16 cellular contexts compared by ENCODE assay signal in the genomic region with DNA sequence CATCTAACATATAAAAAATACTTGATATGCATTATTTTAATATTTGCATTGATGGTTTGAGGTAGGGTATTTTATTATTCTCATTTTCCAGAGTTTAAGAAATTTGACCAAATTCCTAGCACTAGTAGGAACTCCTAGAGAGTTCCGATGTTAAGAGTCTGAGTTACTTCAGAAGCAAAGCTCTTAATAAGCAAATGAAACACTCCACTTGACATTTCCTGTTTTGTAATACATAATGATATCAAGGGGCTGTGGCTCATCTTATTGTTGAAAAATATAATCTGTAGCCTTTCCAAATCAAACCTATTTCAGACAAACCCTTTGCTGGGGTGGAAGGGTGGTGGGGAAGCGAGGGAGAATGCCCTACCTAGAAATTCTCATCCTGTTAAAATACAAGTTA.
"Had no signal": no experiment of that assay in that cellular context is flagged by ENCODE, and none has a peak within 500 bp of the region (broad histone marks: within the 10 kb centered on the region; RNA-seq: fewer than 3 reads in every experiment).

No MANE protein-coding gene starts in this region.

- H3K4me3 Mint-ChIP-seq: activated naive CD4-positive, alpha-beta T cell treated with anti-CD3 and anti-CD28 coated beads, Interleukin-2, amount 50 U/mL, for 24 hours; dendritic cell treated with granulocyte-macrophage colony-stimulating factor and Interleukin-4, amounts not matched to agents 40 ng/mL and 50 ng/mL, for 4 days; mesothelial cell of epicardium; natural killer cell; stimulated activated naive CD8-positive, alpha-beta T cell treated with anti-CD3 and anti-CD28 coated beads, Interleukin-15, amount 100 ng/mL, for 72 hours had no signal

- H3K27me3 Mint-ChIP-seq: activated naive CD4-positive, alpha-beta T cell treated with anti-CD3 and anti-CD28 coated beads, Interleukin-2, amount 50 U/mL, for 24 hours; dendritic cell treated with granulocyte-macrophage colony-stimulating factor and Interleukin-4, amounts not matched to agents 40 ng/mL and 50 ng/mL, for 4 days; stimulated activated naive CD8-positive, alpha-beta T cell treated with anti-CD3 and anti-CD28 coated beads, Interleukin-15, amount 100 ng/mL, for 72 hours had no signal

- H3K4me1 ChIP-seq: breast epithelium, left lung, prostate gland had no signal

- H3K27ac ChIP-seq: breast epithelium, left lung, ovary, prostate gland had no signal

- H3K4me3 ChIP-seq: breast epithelium, left lung, ovary, prostate gland, tibial nerve had no signal

- H3K9me3 ChIP-seq: breast epithelium, left lung, ovary, prostate gland, tibial nerve had no signal

- H3K9me3 Mint-ChIP-seq: activated naive CD4-positive, alpha-beta T cell treated with anti-CD3 and anti-CD28 coated beads, Interleukin-2, amount 50 U/mL, for 24 hours; mesothelial cell of epicardium had no signal

- ATAC-seq: left lung; natural killer cell; stimulated activated naive CD8-positive, alpha-beta T cell treated with anti-CD3 and anti-CD28 coated beads, Interleukin-15, amount 100 ng/mL, for 72 hours had no signal

- DNase-seq: activated gamma-delta T cell treated with Interleukin-2 at 50 U/mL for 16 hours; activated T-cell treated with anti-CD3 and anti-CD28 coated beads, Interleukin-2, amount 50 U/mL, for 1 hour; effector CD4-positive, alpha-beta T cell; kidney glomerular epithelial cell; left lung; natural killer cell; ovary; stimulated activated CD4-positive, alpha-beta T cell treated with anti-CD3 and anti-CD28 coated beads, Interleukin-12 subunit alpha, Interleukin-12 subunit beta, amount 100 ng/mL, for 4 hours; stimulated activated naive CD8-positive, alpha-beta T cell treated with anti-CD3 and anti-CD28 coated beads, Interleukin-15, amount 100 ng/mL, for 72 hours; T-helper 1 cell had no signal

- H3K27ac Mint-ChIP-seq: activated naive CD4-positive, alpha-beta T cell treated with anti-CD3 and anti-CD28 coated beads, Interleukin-2, amount 50 U/mL, for 24 hours; dendritic cell treated with granulocyte-macrophage colony-stimulating factor and Interleukin-4, amounts not matched to agents 40 ng/mL and 50 ng/mL, for 4 days; mesothelial cell of epicardium; natural killer cell; stimulated activated naive CD8-positive, alpha-beta T cell treated with anti-CD3 and anti-CD28 coated beads, Interleukin-15, amount 100 ng/mL, for 72 hours had no signal

- H3K27me3 ChIP-seq: breast epithelium, left lung, ovary, tibial nerve had no signal

- H3K36me3 ChIP-seq: breast epithelium, left lung, ovary, prostate gland, tibial nerve had no signal

- H3K36me3 Mint-ChIP-seq: activated naive CD4-positive, alpha-beta T cell treated with anti-CD3 and anti-CD28 coated beads, Interleukin-2, amount 50 U/mL, for 24 hours; mesothelial cell of epicardium; natural killer cell had no signal

- H3K4me1 Mint-ChIP-seq: activated naive CD4-positive, alpha-beta T cell treated with anti-CD3 and anti-CD28 coated beads, Interleukin-2, amount 50 U/mL, for 24 hours; natural killer cell; stimulated activated naive CD8-positive, alpha-beta T cell treated with anti-CD3 and anti-CD28 coated beads, Interleukin-15, amount 100 ng/mL, for 72 hours had no signal
